In genomic region chr9:128333368-128333969, GRCh38 we compare ENCODE assay signal across 1 cellular context.
A peak's percentile ranks its signal among the peaks of the same experiment; 100 is the strongest.
TF ChIP-seq lines count a peak whose summit lies in the region.

No MANE protein-coding gene starts in this region.

TF ChIP-seq in K562, 482 proteins besides CTCF, POLR2A, EP300 and RAD21:
- TF ChIP-seq E2F4 (CRISPR knock-in tag; IDR thresholded peaks at IDR 0.05; ENCODE audit: low read depth) (0 out of 2 replicates have a peak, but pooled peaks have one; percentile 15), TOE1 (IDR thresholded peaks at IDR 0.05; ENCODE audit: borderline replicate concordance) (no peak), TOE1 (CRISPR knock-in tag; IDR thresholded peaks at IDR 0.05; ENCODE audit: borderline replicate concordance, low read depth) (0 out of 2 replicates have a peak, but pooled peaks have one; percentile 51), ZBTB40 (IDR thresholded peaks at IDR 0.05) (no peak), ZBTB40 (CRISPR knock-in tag; IDR thresholded peaks at IDR 0.05) (no peak), GABPB2 (CRISPR knock-in tag; conservative IDR thresholded peaks at IDR 0.05) (no peak), JUN (IDR thresholded peaks at IDR 0.05; ENCODE audit: borderline replicate concordance, low read depth, low read length) (no peak), JUN (CRISPR knock-in tag; IDR thresholded peaks at IDR 0.05; ENCODE audit: borderline replicate concordance) (no peak), ZNF592 (IDR thresholded peaks at IDR 0.05) (no peak), ZNF830 (CRISPR knock-in tag; IDR thresholded peaks at IDR 0.05) (no peak), ARID2 (IDR thresholded peaks at IDR 0.05) (no peak), MIER1 (IDR thresholded peaks at IDR 0.05; ENCODE audit: low read depth) (no peak), RBFOX2 (IDR thresholded peaks at IDR 0.05; ENCODE audit: low read depth, low read length) (peak; percentile 52), POLR2G (IDR thresholded peaks at IDR 0.05; ENCODE audit: low read depth, low read length) (peak; percentile 70), PHB (CRISPR knock-in tag; IDR thresholded peaks at IDR 0.05) (no peak), ZNF512 (tag; IDR thresholded peaks at IDR 0.05) (no peak), TEAD2 (tag; IDR thresholded peaks at IDR 0.05) (no peak), LARP7 (IDR thresholded peaks at IDR 0.05) (no peak), DLX4 (CRISPR knock-in tag; IDR thresholded peaks at IDR 0.05) (no peak), KDM5B (IDR thresholded peaks at IDR 0.05; ENCODE audit: insufficient replicate concordance, low read depth, low read length) (peak; percentile 36), HDAC8 (tag; IDR thresholded peaks at IDR 0.05) (no peak), ZNF134 (CRISPR knock-in tag; conservative IDR thresholded peaks at IDR 0.05) (no peak), ZNF77 (CRISPR knock-in tag; IDR thresholded peaks at IDR 0.05) (0 out of 2 replicates have a peak, but pooled peaks have one; percentile 16), ZNF174 (CRISPR knock-in tag; IDR thresholded peaks at IDR 0.05) (no peak), ZNF699 (CRISPR knock-in tag; IDR thresholded peaks at IDR 0.05; ENCODE audit: insufficient replicate concordance) (no peak), WHSC1 (IDR thresholded peaks at IDR 0.05; ENCODE audit: low read length) (peak; percentile 15)
TF ChIP-seq in K562: peak in this region for 7.
